Comparison of ENCODE assay signal across 15 cellular contexts in the genomic region with DNA sequence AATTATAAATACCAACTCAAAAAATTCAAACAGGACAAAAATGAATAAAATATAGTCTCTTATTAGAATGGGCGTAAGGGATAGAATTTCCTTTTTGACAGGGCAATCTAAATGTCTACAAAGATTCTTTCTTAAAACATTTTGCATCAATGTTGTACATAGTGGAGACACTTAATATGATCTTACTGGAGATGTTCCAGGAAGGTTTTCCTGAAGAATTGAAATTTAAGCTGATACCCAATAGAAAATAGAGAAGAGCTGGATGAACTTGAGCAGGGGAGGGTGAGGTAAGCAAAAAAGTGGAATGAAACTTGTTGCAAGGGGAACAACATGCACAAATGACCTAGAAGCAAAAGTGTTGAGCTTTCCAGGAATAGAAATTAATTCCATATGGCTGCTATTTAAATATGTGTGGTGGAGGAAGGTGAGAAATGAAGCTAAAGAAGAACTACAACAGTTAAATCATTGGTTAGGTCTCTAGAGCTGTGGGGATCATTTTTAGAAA. TPM values are rescaled to one million over a fixed set of nuclear protein-coding genes. Genes with fewer than 3 reads are reported as not detected.
DNase-seq lines count a peak whose midpoint lies in the region; ATAC-seq and TF ChIP-seq lines count a peak whose summit lies in the region.
"Had no signal": no experiment of that assay in that cellular context is flagged by ENCODE, and none has a peak within 500 bp of the region (broad histone marks: within the 10 kb centered on the region; RNA-seq: fewer than 3 reads in every experiment).

No MANE protein-coding gene starts in this region.

- H2AK5ac ChIP-seq in mesenchymal stem cell (ENCODE audit: low read length, severe bottlenecking): no peak overlapping the region

- in situ Hi-C loops in brain microvascular endothelial cell (cut with HindIII; ENCODE audit: low pct_ligation_motif_present, low sequenced_read_pairs): no loop called here

- TF ChIP-seq CTCF in HFFc6 (IDR thresholded peaks at IDR 0.05) (no peak), brain microvascular endothelial cell (IDR thresholded peaks at IDR 0.05; ENCODE audit: low read depth, low read length, missing control alignments) (no peak)

- H2BK15ac ChIP-seq in mesenchymal stem cell (ENCODE audit: low read depth, poor library complexity, severe bottlenecking): no peak overlapping the region

- H3K36me3 Mint-ChIP-seq in HFFc6 (ENCODE audit: low read depth): no peaks in the 10 kb centered on the region
- peaks cover 11% of the 10 kb centered on the region for H3K36me3 Mint-ChIP-seq in T-cell

- H3K4me1 Mint-ChIP-seq in HFFc6 (ENCODE audit: low read depth): peaks cover 35% of the 10 kb centered on the region
- peaks cover 30 to 34% (median 30%) of the 10 kb centered on the region in 3 donors for H3K4me1 Mint-ChIP-seq in T-cell

- H2BK5ac ChIP-seq in mesenchymal stem cell (ENCODE audit: low read depth, low read length, poor library complexity, severe bottlenecking): no peak overlapping the region

- no peak overlapping the region for H3K14ac ChIP-seq in mesenchymal stem cell (ENCODE audit: low read length in 2 of 2)

- H3K4me3 Mint-ChIP-seq in HFFc6 (peak overlapping the region; percentile 65), T-cell (no peak overlapping the region)
- H3K4me3 Mint-ChIP-seq: activated T-cell treated with anti-CD3 and anti-CD28 coated beads, Interleukin-2, amount 50 U/mL, for 72 hours; stimulated activated naive CD8-positive, alpha-beta T cell treated with anti-CD3 and anti-CD28 coated beads, Interleukin-15, amount 100 ng/mL, for 72 hours had no signal

- H2BK12ac ChIP-seq in mesenchymal stem cell (ENCODE audit: low read length in 2 of 2): no peak overlapping the region

- no peak overlapping the region for H3K4ac ChIP-seq in mesenchymal stem cell (ENCODE audit: low read depth in 1 of 2, low read length in 2 of 2)

- H3K4me3 ChIP-seq in ACC112 (ENCODE audit: low read depth, low read length): peak overlapping the region; percentile 43
- no peak overlapping the region for H3K4me3 ChIP-seq in brain microvascular endothelial cell (ENCODE audit: low read depth, low read length)
- H3K4me3 ChIP-seq in mesenchymal stem cell (ENCODE audit: insufficient read depth in 1 of 2, low read depth in 1 of 2, low read length in 2 of 2): no peak overlapping the region
- H3K4me3 ChIP-seq in effector memory CD4-positive, alpha-beta T cell (ENCODE audit: insufficient read depth, low read depth, low read length, poor library complexity, severe bottlenecking): no peak overlapping the region
- H3K4me3 ChIP-seq: adrenal gland had no signal

- peaks cover 1% of the 10 kb centered on the region for H3K79me1 ChIP-seq in mesenchymal stem cell (replicated peaks; ENCODE audit: low read length, poor library complexity, severe bottlenecking)

- no peak overlapping the region for H4K8ac ChIP-seq in mesenchymal stem cell (ENCODE audit: low read length)

- CTCF ChIA-PET in T-cell (lab: Charles Lee): interaction anchor here (0.7 to 0.8 kb wide), 2 partner anchors 15 to 19 kb away, joined by 3 to 4 read pairs; no protein-coding TSS in a partner anchor

- no CpG with 5 or more reads among the region's 1 CpG for WGBS in mesenchymal stem cell

- H3K79me2 ChIP-seq in ACC112 (ENCODE audit: control insufficient read depth, insufficient read depth, low read length, unreplicated experiment): peaks cover 49% of the 10 kb centered on the region

- peak overlapping the region; percentile 86 for H3K27ac ChIP-seq in ACC112 (ENCODE audit: low read depth, low read length)
- H3K27ac ChIP-seq in brain microvascular endothelial cell: peak overlapping the region; percentile 85
- H3K27ac ChIP-seq in mesenchymal stem cell (ENCODE audit: low read length, poor library complexity, severe bottlenecking): peak overlapping the region; percentile 35
- no peak overlapping the region for H3K27ac ChIP-seq in effector memory CD4-positive, alpha-beta T cell (ENCODE audit: insufficient read depth, low read length, poor library complexity, severe bottlenecking)
- H3K27ac ChIP-seq: adrenal gland had no signal

- peak overlapping the region; percentile 75 for H3K9ac ChIP-seq in mesenchymal stem cell (ENCODE audit: low read length)

- H2AFZ ChIP-seq in ACC112 (ENCODE audit: low read length, unreplicated experiment): no peak overlapping the region
- H2AFZ ChIP-seq in mesenchymal stem cell (ENCODE audit: low read depth, low read length): no peak overlapping the region

- H3K4me1 ChIP-seq in ACC112 (ENCODE audit: control insufficient read depth, insufficient read depth, low read length, unreplicated experiment) (peaks cover 27% of the 10 kb centered on the region), mesenchymal stem cell (ENCODE audit: control insufficient read depth, insufficient read depth, low read depth, low read length) (peaks cover 3% of the 10 kb centered on the region)
- H3K4me1 ChIP-seq in effector memory CD4-positive, alpha-beta T cell (ENCODE audit: control insufficient read depth, insufficient read depth, low read length, poor library complexity, severe bottlenecking): no peaks in the 10 kb centered on the region

- no peak overlapping the region for H3K4me2 ChIP-seq in mesenchymal stem cell (ENCODE audit: low read length, poor library complexity, severe bottlenecking)

- no peaks in the 10 kb centered on the region for H3K36me3 ChIP-seq in ACC112 (ENCODE audit: insufficient read depth, low read length)
- H3K36me3 ChIP-seq in brain microvascular endothelial cell (replicated peaks): no peaks in the 10 kb centered on the region
- H3K36me3 ChIP-seq in mesenchymal stem cell (ENCODE audit: control insufficient read depth in 1 of 2, insufficient read depth in 2 of 2, low read depth in 1 of 2, low read length in 2 of 2): no peaks in the 10 kb centered on the region
- no peaks in the 10 kb centered on the region for H3K36me3 ChIP-seq in effector memory CD4-positive, alpha-beta T cell (ENCODE audit: control insufficient read depth, insufficient read depth, low read length)
- H3K36me3 ChIP-seq: adrenal gland had no signal

- ATAC-seq in HG02759 (IDR thresholded peaks at IDR 0.05; ENCODE audit: unreplicated experiment) (no peak), HG02623 (IDR thresholded peaks at IDR 0.05; ENCODE audit: unreplicated experiment) (no peak), T-cell (replicated peaks in 1 of 4) (no peak)
- ATAC-seq: activated T-cell treated with anti-CD3 and anti-CD28 coated beads, Interleukin-2, amount 50 U/mL, for 72 hours; stimulated activated naive CD8-positive, alpha-beta T cell treated with anti-CD3 and anti-CD28 coated beads, Interleukin-15, amount 100 ng/mL, for 72 hours had no signal

- no peak overlapping the region for H3K23ac ChIP-seq in mesenchymal stem cell (ENCODE audit: low read length in 2 of 2)

- H4K91ac ChIP-seq in mesenchymal stem cell (ENCODE audit: low read length): no peak overlapping the region

- H3K27me3 Mint-ChIP-seq in HFFc6 (ENCODE audit: insufficient read depth) (no peaks in the 10 kb centered on the region; the same call in 1 of the 2 replicates), T-cell (no peaks in the 10 kb centered on the region)
- H3K27me3 Mint-ChIP-seq: stimulated activated naive CD8-positive, alpha-beta T cell treated with anti-CD3 and anti-CD28 coated beads, Interleukin-15, amount 100 ng/mL, for 72 hours had no signal

- H3K27me3 ChIP-seq in ACC112 (ENCODE audit: insufficient read depth, low read length) (no peaks in the 10 kb centered on the region), brain microvascular endothelial cell (replicated peaks) (no peaks in the 10 kb centered on the region), mesenchymal stem cell (ENCODE audit: control insufficient read depth in 1 of 2, insufficient read depth in 1 of 2, low read length in 2 of 2) (no peaks in the 10 kb centered on the region)
- H3K27me3 ChIP-seq in effector memory CD4-positive, alpha-beta T cell (replicated peaks; ENCODE audit: control insufficient read depth, insufficient read depth, low read length, poor library complexity, severe bottlenecking): no peaks in the 10 kb centered on the region
- H3K27me3 ChIP-seq: adrenal gland had no signal

- POLR2A ChIA-PET in T-cell (lab: Charles Lee): no interaction called here

- no peaks in the 10 kb centered on the region for H3K9me3 ChIP-seq in mesenchymal stem cell (ENCODE audit: control insufficient read depth, low read length)
- no peaks in the 10 kb centered on the region for H3K9me3 ChIP-seq in effector memory CD4-positive, alpha-beta T cell (ENCODE audit: control insufficient read depth, low read length)
- H3K9me3 ChIP-seq: adrenal gland had no signal

- peaks cover 5% of the 10 kb centered on the region; the same call in 1 of the 2 replicates for H3K9me3 Mint-ChIP-seq in HFFc6
- no peaks in the 10 kb centered on the region for H3K9me3 Mint-ChIP-seq in T-cell
- H3K9me3 Mint-ChIP-seq: activated T-cell treated with anti-CD3 and anti-CD28 coated beads, Interleukin-2, amount 50 U/mL, for 72 hours; stimulated activated naive CD8-positive, alpha-beta T cell treated with anti-CD3 and anti-CD28 coated beads, Interleukin-15, amount 100 ng/mL, for 72 hours had no signal

- no peak overlapping the region for H3K18ac ChIP-seq in mesenchymal stem cell (ENCODE audit: low read depth in 1 of 2, low read length in 2 of 2)

- H3K27ac Mint-ChIP-seq in HFFc6 (peak overlapping the region; percentile 80), T-cell (peak overlapping the region in 1 of 2 donors; percentile 37)

- DNase-seq in HFFc6: no peak
- no peak for DNase-seq in brain microvascular endothelial cell
- DNase-seq in mesenchymal stem cell: no peak
- DNase-seq in effector memory CD4-positive, alpha-beta T cell: no peak
- DNase-seq in T-cell: no peak
- DNase-seq: activated CD4-positive, alpha-beta T cell treated with anti-CD3 and anti-CD28 coated beads, Interleukin-2, amount 50 U/mL, for 48 hours; activated T-cell treated with anti-CD3 and anti-CD28 coated beads, Interleukin-2, amount 50 U/mL, for 72 hours; adrenal gland; AML-193; DMS 273 treated with DMSO at 0.1 percent for 48 hours; Kasumi-1; stimulated activated naive CD8-positive, alpha-beta T cell treated with anti-CD3 and anti-CD28 coated beads, Interleukin-15, amount 100 ng/mL, for 72 hours had no signal

- H2BK120ac ChIP-seq in mesenchymal stem cell (ENCODE audit: low read depth, low read length): no peak overlapping the region

RNA-seq across cellular contexts. Expression of gene SLAIN2, which starts 19.7 kb away (rescaled TPM):
- total RNA-seq in HFFc6 (2021; fragmentation: NEBNext Ultra II Directional; extraction: Animal tissue kit (Norgen Biotek cat#: 25700)): 100 to 1,000 TPM in 5 of 6 experiments, 10 to 100 TPM in 1; 93.7 to 136 (median 114) TPM
- 121 TPM for polyA plus RNA-seq in mesenchymal stem cell (2013, experiment 1 of 2)
- polyA plus RNA-seq in mesenchymal stem cell (2013, experiment 2 of 2): 120 TPM
- total RNA-seq in T-cell: 10 to 100 TPM; 61.5 to 75.2 (median 70.5) TPM
